In genomic region chr3:136990826-136991225, GRCh38 we compare ENCODE assay signal across 18 cellular contexts. TPM values are rescaled to one million over a fixed set of nuclear protein-coding genes. Genes with fewer than 3 reads are reported as not detected.
DNase-seq lines count a peak whose midpoint lies in the region; ATAC-seq, FAIRE-seq and TF ChIP-seq lines count a peak whose summit lies in the region.
"Had no signal": no experiment of that assay in that cellular context is flagged by ENCODE, and none has a peak within 500 bp of the region (broad histone marks: within the 10 kb centered on the region; RNA-seq: fewer than 3 reads in every experiment).

No MANE protein-coding gene starts in this region.

- peak; percentile 98 for DNase-seq in DMS 273 (lab: John Stamatoyannopoulos, UW; ENCODE audit: unreplicated experiment)
- DNase-seq in NCI-H2171 treated with DMSO at 0.1 percent for 48 hours (lab: John Stamatoyannopoulos, UW): peak; percentile 80
- DNase-seq in cerebellum (ENCODE audit: low spot score): peak; percentile 23
- DNase-seq in keratinocyte (ENCODE audit: low read depth, low spot score): no peak
- no peak for DNase-seq in GM19239 (ENCODE audit: insufficient read length, low spot score)
- no peak for DNase-seq in left ventricle myocardium superior
- DNase-seq in lower lobe of right lung: no peak
- no peak for DNase-seq in T-helper 9 cell
- DNase-seq: COR-L47; DMS53; MV-4-11; NCI-H1417; NCI-H2029; NCI-H510A treated with DMSO at 0.1 percent for 48 hours; NK-92 treated with Interleukin-12 subunit alpha and Interleukin-12 subunit beta, amount 100 ng/mL, for 24 hours; SJCRH30 had no signal

- FAIRE-seq in keratinocyte (lab: Jason Lieb, UNC): peak; percentile 91
- no peak for FAIRE-seq in GM19239 (lab: Jason Lieb, UNC)
- FAIRE-seq: H1 had no signal

- no peak for ATAC-seq in left ventricle myocardium superior
- no peak for ATAC-seq in lower lobe of right lung

- H2AFZ ChIP-seq in keratinocyte (ENCODE audit: control insufficient read depth, low read length): no peak overlapping the region

- H3K9me3 ChIP-seq in keratinocyte (ENCODE audit: control insufficient read depth, low read depth, low read length) (no peaks in the 10 kb centered on the region), lower lobe of right lung (no peaks in the 10 kb centered on the region)

- H3K27ac ChIP-seq in keratinocyte (ENCODE audit: control insufficient read depth, insufficient read depth, low read length) (peak overlapping the region; percentile 66), lower lobe of right lung (no peak overlapping the region)
- H3K27ac ChIP-seq: SJCRH30 had no signal

- H3K79me2 ChIP-seq in keratinocyte (ENCODE audit: control insufficient read depth, insufficient read depth, low read length): peaks cover 13% of the 10 kb centered on the region

- H3K4me1 ChIP-seq in keratinocyte (ENCODE audit: control insufficient read depth, extremely low read depth, insufficient read depth, low read length): peaks cover 64% of the 10 kb centered on the region
- peaks cover 18% of the 10 kb centered on the region for H3K4me1 ChIP-seq in lower lobe of right lung
- H3K4me1 ChIP-seq: SJCRH30 had no signal

- H3K36me3 ChIP-seq in keratinocyte (ENCODE audit: control insufficient read depth in 2 of 2, extremely low read depth in 1 of 2, insufficient read depth in 2 of 2, low read length in 2 of 2): peaks cover 24 to 47% of the 10 kb centered on the region in 2 experiments
- H3K36me3 ChIP-seq in lower lobe of right lung: no peaks in the 10 kb centered on the region
- H3K36me3 ChIP-seq: SJCRH30 had no signal

- H4K20me1 ChIP-seq in keratinocyte (ENCODE audit: control insufficient read depth, extremely low read depth, insufficient read depth, low read length): peaks cover 2% of the 10 kb centered on the region

- dilution Hi-C loops in keratinocyte (cut with MboI; ENCODE audit: extremely low pct_ligation_motif_present, low sequenced_read_pairs): no loop called here

- no peaks in the 10 kb centered on the region for H3K27me3 ChIP-seq in keratinocyte (ENCODE audit: control insufficient read depth, extremely low read depth, insufficient read depth, low read length)
- no peaks in the 10 kb centered on the region for H3K27me3 ChIP-seq in lower lobe of right lung (ENCODE audit: low read depth)
- H3K27me3 ChIP-seq: SJCRH30 had no signal

- no peak overlapping the region for H3K9ac ChIP-seq in keratinocyte (ENCODE audit: control insufficient read depth, extremely low read depth, insufficient read depth, low read length)

- no peak for TF ChIP-seq CTCF in keratinocyte (optimal IDR thresholded peaks at IDR 0.05 in 1 of 3, IDR thresholded peaks at IDR 0.05 in 1 of 3, conservative IDR thresholded peaks at IDR 0.05 in 1 of 3; ENCODE audit: extremely low read depth in 1 of 3, insufficient read depth in 2 of 3, low read length in 3 of 3)
- no peak for TF ChIP-seq CTCF in lower lobe of right lung (IDR thresholded peaks at IDR 0.05)

- peaks cover 2% of the 10 kb centered on the region for H3K9me1 ChIP-seq in keratinocyte (ENCODE audit: control insufficient read depth, extremely low read depth, insufficient read depth, low read length)

- no peak overlapping the region for H3K4me3 ChIP-seq in keratinocyte (ENCODE audit: control insufficient read depth in 2 of 3, extremely low read depth in 1 of 3, insufficient read depth in 2 of 3, low read depth in 1 of 3, low read length in 3 of 3)
- H3K4me3 ChIP-seq in lower lobe of right lung: no peak overlapping the region
- H3K4me3 ChIP-seq: SJCRH30 had no signal

- intact Hi-C loops in left ventricle myocardium superior (cut with micrococcal nuclease) (no loop called here), lower lobe of right lung (cut with DNase I) (no loop called here)

- H3K4me2 ChIP-seq in keratinocyte (ENCODE audit: control insufficient read depth, extremely low read depth, insufficient read depth, low read depth, low read length): peak overlapping the region; percentile 49

RNA-seq across cellular contexts. Expression of gene IL20RB, which starts 33.0 kb away (rescaled TPM):
- total RNA-seq in cerebellum: 0.45 TPM
- 192 to 319 TPM (median 239 TPM) in 3 replicates for polyA plus RNA-seq in keratinocyte
- polyA plus RNA-seq in keratinocyte (2011; ENCODE audit: low read depth): 184 TPM
- 225 and 262 TPM in 2 replicates for polyA plus RNA-seq in keratinocyte (2011; cell fraction: cytosol; rRNA removed)
- polyA plus RNA-seq in keratinocyte (2011; cell fraction: nucleus; rRNA removed): 370 and 408 TPM in 2 replicates
- polyA plus RNA-seq in keratinocyte (2012; ENCODE audit: low replicate concordance): 146 and 323 TPM in 2 replicates
- 130 to 258 TPM (median 162 TPM) in 3 replicates for polyA minus RNA-seq in keratinocyte
- polyA minus RNA-seq in keratinocyte (2011; cell fraction: cytosol; rRNA and poly(A)+ RNA removed): 91.5 TPM
- 103 and 179 TPM in 2 replicates for polyA minus RNA-seq in keratinocyte (2011; cell fraction: nucleus; rRNA and poly(A)+ RNA removed)
- total RNA-seq in left ventricle myocardium superior: 0.12 TPM
- 1.8 TPM for total RNA-seq in lower lobe of right lung
- polyA plus RNA-seq: IgD-negative memory B cell had no signal

Comparison
In these comparisons a context has a peak if more than half of its experiments do, and no peak if none do; other contexts are left out.
1. DNase-seq: peak in DMS 273 (single experiment), NCI-H2171 treated with DMSO at 0.1 percent for 48 hours (single experiment) and cerebellum (single experiment); none in keratinocyte (single experiment), GM19239 (single experiment), left ventricle myocardium superior (single experiment), lower lobe of right lung (single experiment) and T-helper 9 cell (single experiment).